24 cellular contexts compared by ENCODE assay signal in the genomic region with DNA sequence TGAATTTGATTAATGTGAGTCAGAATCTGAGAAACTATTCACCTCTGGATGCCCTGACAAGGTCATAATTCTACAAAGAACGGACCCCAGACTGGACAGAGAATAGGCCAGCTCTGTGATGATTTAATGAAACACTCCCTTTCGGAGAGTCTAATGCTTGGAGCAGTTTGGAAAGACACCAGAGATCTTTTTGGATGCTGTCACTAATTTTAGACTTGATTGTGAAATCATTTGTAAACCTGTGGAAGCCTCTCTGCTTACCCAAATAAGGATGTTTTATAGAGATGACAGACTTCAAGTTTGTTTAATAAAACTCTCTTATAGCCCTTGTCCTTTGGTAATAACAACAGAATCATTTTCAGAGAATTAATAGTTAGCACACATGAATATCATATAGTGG.
DNase-seq lines count a peak whose midpoint lies in the region; ATAC-seq and TF ChIP-seq lines count a peak whose summit lies in the region.
"Had no signal": no experiment of that assay in that cellular context is flagged by ENCODE, and none has a peak within 500 bp of the region (broad histone marks: within the 10 kb centered on the region; RNA-seq: fewer than 3 reads in every experiment).

No MANE protein-coding gene starts in this region.

- no peaks in the 10 kb centered on the region for H3K9me3 ChIP-seq in RWPE2 (ENCODE audit: severe bottlenecking)
- no peaks in the 10 kb centered on the region for H3K9me3 ChIP-seq in esophagus squamous epithelium
- H3K9me3 ChIP-seq: tibial artery had no signal

- DNase-seq in AG10803 (ENCODE audit: low read depth): peak; percentile 30
- no peak for DNase-seq in RWPE2 (ENCODE audit: low spot score)
- no peak for DNase-seq in esophagus squamous epithelium (lab: John Stamatoyannopoulos, UW)
- no peak for DNase-seq in omental fat pad (ENCODE audit: low spot score)
- no peak for DNase-seq in NCI-H187 (lab: John Stamatoyannopoulos, UW)
- no peak for DNase-seq in activated T-cell treated with anti-CD3 and anti-CD28 coated beads, Interleukin-2, amount 50 U/mL, for 1 hour
- no peak for DNase-seq in Calu3
- no peak for DNase-seq in NCI-H524 (lab: John Stamatoyannopoulos, UW)
- DNase-seq: 8988T; activated CD4-positive, alpha-beta T cell treated with anti-CD3 and anti-CD28 coated beads for 36 hours; activated gamma-delta T cell; CD8-positive, alpha-beta T cell; DMS53; effector CD4-positive, alpha-beta T cell; GDM1; heart right ventricle; naive thymus-derived CD4-positive, alpha-beta T cell; NCI-H1694; NCI-H69; occipital lobe; stimulated activated CD4-positive, alpha-beta T cell treated with anti-CD3 and anti-CD28 coated beads, Interleukin-12 subunit alpha, Interleukin-12 subunit beta, amount 100 ng/mL, for 4 hours; tibial artery had no signal

- no peak overlapping the region for H3K4me3 ChIP-seq in AG10803 (ENCODE audit: low read length)
- no peak overlapping the region for H3K4me3 ChIP-seq in RWPE2 (ENCODE audit: severe bottlenecking)
- H3K4me3 ChIP-seq in esophagus squamous epithelium: no peak overlapping the region
- H3K4me3 ChIP-seq: heart right ventricle, tibial artery had no signal

- H3K36me3 ChIP-seq in RWPE2 (ENCODE audit: low read depth): no peaks in the 10 kb centered on the region
- no peaks in the 10 kb centered on the region for H3K36me3 ChIP-seq in esophagus squamous epithelium
- H3K36me3 ChIP-seq: heart right ventricle, tibial artery had no signal

- no peak for TF ChIP-seq POLR2A in esophagus squamous epithelium (IDR thresholded peaks at IDR 0.05)

- no TSS peak for BruUV-seq in Calu3 (replicated peaks; lab: Mats Ljungman, UMichigan)

- H3K4me1 ChIP-seq in RWPE2 (ENCODE audit: insufficient read depth, poor library complexity, severe bottlenecking) (peaks cover 27% of the 10 kb centered on the region), esophagus squamous epithelium (peaks cover 7 to 26% (median 19%) of the 10 kb centered on the region in 3 donors)
- H3K4me1 ChIP-seq: heart right ventricle had no signal

- WGBS in esophagus squamous epithelium, 2 donors: 29 to 31% methylated on average over 2 of the region's 2 CpGs

- H3K27ac ChIP-seq in RWPE2 (ENCODE audit: poor library complexity, severe bottlenecking) (peak overlapping the region; percentile 42), esophagus squamous epithelium (peak overlapping the region in 3 of 4 donors; percentile 61 to 66 (median 63))
- H3K27ac ChIP-seq: heart right ventricle, tibial artery had no signal

- no peaks in the 10 kb centered on the region for H3K36me3 Mint-ChIP-seq in Calu3 (ENCODE audit: insufficient read depth, unreplicated experiment)
- H3K36me3 Mint-ChIP-seq: CD8-positive, alpha-beta T cell; mesothelial cell of epicardium had no signal

- no peaks in the 10 kb centered on the region for H3K27me3 Mint-ChIP-seq in Calu3 (ENCODE audit: unreplicated experiment)

- H3K9me3 Mint-ChIP-seq in Calu3 (ENCODE audit: low read depth, unreplicated experiment): no peaks in the 10 kb centered on the region
- H3K9me3 Mint-ChIP-seq: CD8-positive, alpha-beta T cell had no signal

- no peaks in the 10 kb centered on the region for H3K27me3 ChIP-seq in RWPE2 (ENCODE audit: insufficient read depth, poor library complexity, severe bottlenecking)
- H3K27me3 ChIP-seq in esophagus squamous epithelium: no peaks in the 10 kb centered on the region
- H3K27me3 ChIP-seq: heart right ventricle, tibial artery had no signal

- no peak overlapping the region for H3K4me3 Mint-ChIP-seq in Calu3 (ENCODE audit: low read depth, unreplicated experiment)
- H3K4me3 Mint-ChIP-seq: activated CD4-positive, alpha-beta T cell treated with anti-CD3 and anti-CD28 coated beads for 36 hours; CD8-positive, alpha-beta T cell; mesothelial cell of epicardium; naive thymus-derived CD4-positive, alpha-beta T cell; stimulated activated naive CD8-positive, alpha-beta T cell treated with anti-CD3 and anti-CD28 coated beads, Interleukin-15, Interleukin-2, amounts not matched to agents 100 ng/mL and 50 ng/mL, for 24 hours had no signal

- peak; percentile 20; the same call in 1 of the 3 replicates for ATAC-seq in RWPE2 (ENCODE audit: low read depth)
- peak; percentile 69 for ATAC-seq in omental fat pad (ENCODE audit: low FRiP score)
- ATAC-seq: activated CD4-positive, alpha-beta T cell treated with anti-CD3 and anti-CD28 coated beads for 36 hours; CD8-positive, alpha-beta T cell; naive thymus-derived CD4-positive, alpha-beta T cell had no signal

- intact Hi-C loops in esophagus squamous epithelium (cut with DNase I) (no loop called here), Calu3 (cut with micrococcal nuclease; ENCODE audit: unreplicated experiment) (no loop called here)

- H3K4me1 Mint-ChIP-seq in Calu3 (ENCODE audit: low read depth, unreplicated experiment): no peaks in the 10 kb centered on the region

- H3K27ac Mint-ChIP-seq in Calu3 (ENCODE audit: unreplicated experiment): no peak overlapping the region
- H3K27ac Mint-ChIP-seq: activated CD4-positive, alpha-beta T cell treated with anti-CD3 and anti-CD28 coated beads for 36 hours; CD8-positive, alpha-beta T cell; mesothelial cell of epicardium; naive thymus-derived CD4-positive, alpha-beta T cell; stimulated activated naive CD8-positive, alpha-beta T cell treated with anti-CD3 and anti-CD28 coated beads, Interleukin-15, Interleukin-2, amounts not matched to agents 100 ng/mL and 50 ng/mL, for 24 hours had no signal

- CTCF ChIA-PET in Calu3 (lab: Charles Lee): no interaction called here

- TF ChIP-seq CTCF in AG10803 (conservative IDR thresholded peaks at IDR 0.05; ENCODE audit: low read length) (no peak), RWPE2 (IDR thresholded peaks at IDR 0.05; ENCODE audit: poor library complexity, severe bottlenecking) (no peak), esophagus squamous epithelium (IDR thresholded peaks at IDR 0.05) (no peak), omental fat pad (IDR thresholded peaks at IDR 0.05) (no peak), Calu3 (IDR thresholded peaks at IDR 0.05; ENCODE audit: unreplicated experiment) (no peak)
